ENCODE assay signal across 8 cellular contexts in the genomic region with DNA sequence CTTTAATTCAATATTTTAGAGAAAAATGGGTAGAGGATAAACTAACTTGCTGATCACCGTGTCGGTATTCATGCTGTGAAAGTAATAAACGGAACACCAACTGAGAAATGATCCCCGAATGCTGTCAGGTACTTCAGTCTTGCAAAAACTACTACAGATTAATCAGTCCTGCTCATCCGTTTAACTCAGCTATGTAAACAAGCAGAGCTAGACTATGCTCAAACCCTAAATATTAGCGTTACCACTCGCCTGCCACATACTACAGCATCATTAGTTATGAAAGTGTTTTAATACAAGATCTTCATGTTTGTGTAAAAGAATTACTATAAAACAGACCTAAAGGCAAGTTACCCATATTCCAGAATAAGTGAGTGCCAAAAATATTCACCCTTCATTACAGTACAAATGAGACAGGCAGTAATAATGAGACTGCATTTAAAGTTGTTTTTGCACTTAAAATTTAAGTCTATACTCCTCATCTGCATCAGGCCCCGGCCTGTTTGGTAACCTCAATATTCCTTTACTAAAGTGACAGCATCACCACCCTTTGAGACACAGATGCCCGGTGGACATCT. TPM values are rescaled to one million over a fixed set of nuclear protein-coding genes. Genes with fewer than 3 reads are reported as not detected.
DNase-seq lines count a peak whose midpoint lies in the region; ATAC-seq and TF ChIP-seq lines count a peak whose summit lies in the region.

No MANE protein-coding gene starts in this region.

- H3K4me3 ChIP-seq in iPS-18a (ENCODE audit: low read length), result peak overlapping the region; percentile 79
- peak overlapping the region; percentile 65 to 75 (median 70) for H3K4me3 ChIP-seq in stomach

- no peak for TF ChIP-seq EP300 in stomach (IDR thresholded peaks at IDR 0.05)

- H3K9me3 ChIP-seq in iPS-18a (ENCODE audit: control insufficient read depth, low read depth, low read length) (no peaks in the 10 kb centered on the region), stomach (no peaks in the 10 kb centered on the region)

- peak overlapping the region; percentile 30 for H3K9ac ChIP-seq in iPS-18a (ENCODE audit: low read length)

- DNase-seq in NCI-H748 (lab: John Stamatoyannopoulos, UW; ENCODE audit: unreplicated experiment), result peak; percentile 0
- no peak for DNase-seq in NCI-H748 treated with DMSO at 0.1 percent for 48 hours (lab: John Stamatoyannopoulos, UW)
- DNase-seq in activated B cell treated with CpG ODN at 0.5 μM for 24 hours, result no peak
- no peak for DNase-seq in stomach
- DNase-seq in SW 1271 (lab: John Stamatoyannopoulos, UW), result no peak
- no peak for DNase-seq in HPDE6-E6E7 (ENCODE audit: extremely low spot score)

- WGBS in stomach, 5 donors, result 19 to 28% (median 22%) methylated on average over 9 of the region's 9 CpGs

- ATAC-seq in activated B cell treated with CpG ODN at 0.5 μM for 24 hours (ENCODE audit: low read depth) (no peak), GM18520 (IDR thresholded peaks at IDR 0.05; ENCODE audit: unreplicated experiment) (no peak)

- no peaks in the 10 kb centered on the region for H3K36me3 ChIP-seq in iPS-18a (ENCODE audit: control insufficient read depth, low read depth, low read length)
- H3K36me3 ChIP-seq in stomach, result no peaks in the 10 kb centered on the region

- H3K27ac Mint-ChIP-seq in activated B cell treated with CpG ODN at 0.5 μM for 24 hours, result peak overlapping the region; percentile 53

- no peaks in the 10 kb centered on the region for H3K9me3 Mint-ChIP-seq in activated B cell treated with CpG ODN at 0.5 μM for 24 hours

- peaks cover 22% of the 10 kb centered on the region for H3K27me3 ChIP-seq in iPS-18a (ENCODE audit: control insufficient read depth, insufficient read depth, low read length)
- no peaks in the 10 kb centered on the region for H3K27me3 ChIP-seq in stomach

- TF ChIP-seq POLR2A in stomach (IDR thresholded peaks at IDR 0.05), result no peak

- H3K27ac ChIP-seq in iPS-18a (ENCODE audit: low read length) (no peak overlapping the region), stomach (peak overlapping the region; percentile 79 to 89 (median 86))

- peaks cover 9% of the 10 kb centered on the region for H3K4me1 ChIP-seq in iPS-18a (ENCODE audit: control insufficient read depth, low read depth, low read length)
- peaks cover 26 to 54% (median 43%) of the 10 kb centered on the region in 4 donors for H3K4me1 ChIP-seq in stomach

- POLR2A ChIA-PET in activated B cell treated with CpG ODN at 0.5 μM for 24 hours (lab: Charles Lee), result interaction anchor here (0.7 to 2.8 kb wide), 5 partner anchors 15 to 163 kb away, joined by 3 to 15 read pairs (median 5); no protein-coding TSS in a partner anchor

- H3K4me1 Mint-ChIP-seq in activated B cell treated with CpG ODN at 0.5 μM for 24 hours, result peaks cover 66% of the 10 kb centered on the region

- H3K27me3 Mint-ChIP-seq in activated B cell treated with CpG ODN at 0.5 μM for 24 hours, result no peaks in the 10 kb centered on the region

- peak overlapping the region; percentile 86 for H3K4me3 Mint-ChIP-seq in activated B cell treated with CpG ODN at 0.5 μM for 24 hours

- intact Hi-C loops in activated B cell treated with CpG ODN at 0.5 μM for 24 hours (cut with micrococcal nuclease) (loop anchor here (1.0 to 2.0 kb wide), 5 partner anchors 14 to 276 kb away; a partner anchor contains a TSS), stomach (cut with DNase I; ENCODE audit: low total_unique reads) (no loop called here)

- H3K36me3 Mint-ChIP-seq in activated B cell treated with CpG ODN at 0.5 μM for 24 hours (ENCODE audit: low read depth), result no peaks in the 10 kb centered on the region

- TF ChIP-seq CTCF in activated B cell treated with CpG ODN at 0.5 μM for 24 hours (IDR thresholded peaks at IDR 0.05) (no peak), stomach (IDR thresholded peaks at IDR 0.05) (no peak)

- CTCF ChIA-PET in activated B cell treated with CpG ODN at 0.5 μM for 24 hours (lab: Charles Lee), result interaction anchor here (1.1 to 3.5 kb wide), 15 partner anchors 9 to 163 kb away, joined by 3 to 22 read pairs (median 5); no protein-coding TSS in a partner anchor

RNA-seq across cellular contexts. Expression of a gene that starts 1.0 kb away (rescaled TPM):
- total RNA-seq in activated B cell treated with CpG ODN at 0.5 μM for 24 hours (12.5 and 13.1 TPM in 2 replicates), stomach (10 to 100 TPM; 13.0 to 44.6 (median 39.7) TPM)
- polyA plus RNA-seq in stomach, result 10 to 100 TPM in 2 of 3 donors, 1 to 10 TPM in 1; 8.5 to 38.2 (median 11.1) TPM
